1 cellular context compared by ENCODE assay signal in the genomic region with DNA sequence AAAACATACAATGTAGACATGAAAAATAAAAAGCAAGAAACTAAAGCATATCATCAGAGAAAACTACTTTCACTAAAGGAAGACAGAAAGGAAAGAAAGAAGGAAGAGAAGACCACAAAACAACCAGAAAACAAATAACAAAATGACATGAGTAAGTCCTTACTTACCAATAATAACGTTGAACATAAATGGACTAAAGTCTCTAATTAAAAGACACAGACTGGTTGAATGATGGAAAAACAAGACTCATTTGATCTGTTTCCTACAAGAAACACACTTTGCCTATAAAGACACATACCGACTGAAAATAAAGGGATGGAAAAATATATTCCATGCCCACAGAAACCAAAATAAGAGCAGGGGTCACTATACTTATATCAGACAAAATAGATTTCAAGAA.
TF ChIP-seq lines count a peak whose summit lies in the region.

No MANE protein-coding gene starts in this region.

TF ChIP-seq in K562, 482 proteins besides CTCF, POLR2A, EP300 and RAD21:
- TF ChIP-seq LEF1 (IDR thresholded peaks at IDR 0.05) = no peak
- TF ChIP-seq ZNF507 (tag; conservative IDR thresholded peaks at IDR 0.05) = peak; percentile 92
- TF ChIP-seq ZFP1 (CRISPR knock-in tag; IDR thresholded peaks at IDR 0.05) = no peak
